In the genomic region with DNA sequence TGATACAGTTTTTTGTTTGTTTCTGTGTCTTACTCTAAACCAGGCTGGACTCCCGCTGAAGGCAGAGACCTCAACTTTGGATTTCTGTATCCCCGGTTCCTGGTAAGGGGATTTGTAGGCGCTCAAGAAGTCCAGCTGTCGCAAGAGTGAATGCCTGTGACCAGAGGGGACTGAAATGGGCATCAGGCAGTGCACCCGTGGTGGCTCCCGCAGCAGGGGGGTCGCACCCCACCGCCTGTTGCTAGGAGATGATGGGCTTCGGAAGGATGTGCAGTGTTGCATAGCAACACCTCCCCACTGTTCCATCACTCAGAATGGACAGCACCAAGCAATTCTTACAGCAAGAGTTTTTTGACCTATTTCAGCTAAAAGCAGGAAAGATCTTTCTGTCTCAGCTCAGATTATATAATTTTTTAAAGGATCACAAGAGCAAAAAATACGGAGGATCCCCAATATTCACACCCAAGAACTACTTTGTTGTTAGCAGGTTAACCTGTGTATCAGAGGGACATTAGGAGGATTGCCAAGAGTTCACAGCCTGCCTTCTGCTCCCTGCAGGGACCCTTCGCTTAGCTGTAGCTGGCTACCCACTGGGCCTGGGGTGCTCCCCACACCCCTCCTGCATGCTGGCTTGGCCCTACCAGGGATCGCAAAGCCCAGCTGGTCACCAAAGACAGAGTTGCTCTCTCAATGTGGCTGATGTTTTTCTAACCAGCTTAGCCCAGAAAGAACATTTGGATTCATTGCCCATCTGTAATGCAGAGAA, we compare ENCODE assay signal across 1 cellular context.
TF ChIP-seq lines count a peak whose summit lies in the region.

No MANE protein-coding gene starts in this region.

TF ChIP-seq in HEK293, 187 proteins besides CTCF, POLR2A, EP300 and RAD21 (continued from another document):
- TF ChIP-seq, protein P1, sequence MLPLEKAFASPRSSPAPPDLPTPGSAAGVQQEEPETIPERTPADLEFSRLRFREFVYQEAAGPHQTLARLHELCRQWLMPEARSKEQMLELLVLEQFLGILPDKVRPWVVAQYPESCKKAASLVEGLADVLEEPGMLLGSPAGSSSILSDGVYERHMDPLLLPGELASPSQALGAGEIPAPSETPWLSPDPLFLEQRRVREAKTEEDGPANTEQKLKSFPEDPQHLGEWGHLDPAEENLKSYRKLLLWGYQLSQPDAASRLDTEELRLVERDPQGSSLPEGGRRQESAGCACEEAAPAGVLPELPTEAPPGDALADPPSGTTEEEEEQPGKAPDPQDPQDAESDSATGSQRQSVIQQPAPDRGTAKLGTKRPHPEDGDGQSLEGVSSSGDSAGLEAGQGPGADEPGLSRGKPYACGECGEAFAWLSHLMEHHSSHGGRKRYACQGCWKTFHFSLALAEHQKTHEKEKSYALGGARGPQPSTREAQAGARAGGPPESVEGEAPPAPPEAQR (tag by site-specific recombination; IDR thresholded peaks at IDR 0.05): no peak
